In genomic region chr21:46180079-46180722, GRCh38 we compare ENCODE assay signal across 2 cellular contexts.
TF ChIP-seq lines count a peak whose summit lies in the region.

No MANE protein-coding gene starts in this region.

TF ChIP-seq in HepG2, 621 proteins besides CTCF, POLR2A, EP300 and RAD21:
- TF ChIP-seq SIX4 (CRISPR knock-in tag; IDR thresholded peaks at IDR 0.05) (no peak), ATF2 (CRISPR knock-in tag; IDR thresholded peaks at IDR 0.05) (no peak), ZNF678 (CRISPR knock-in tag; IDR thresholded peaks at IDR 0.05) (no peak), ZNF564 (CRISPR knock-in tag; IDR thresholded peaks at IDR 0.05) (no peak), GABPA (IDR thresholded peaks at IDR 0.05; ENCODE audit: low read depth, low read length) (no peak), GABPA (CRISPR knock-in tag; IDR thresholded peaks at IDR 0.05; ENCODE audit: low read depth) (no peak), ZBTB39 (CRISPR knock-in tag; IDR thresholded peaks at IDR 0.05) (no peak), XBP1 (CRISPR knock-in tag; IDR thresholded peaks at IDR 0.05) (no peak), ZNF709 (CRISPR knock-in tag; IDR thresholded peaks at IDR 0.05) (no peak), ZNF512 (CRISPR knock-in tag; IDR thresholded peaks at IDR 0.05) (no peak), CREBL2 (CRISPR knock-in tag; IDR thresholded peaks at IDR 0.05; ENCODE audit: borderline replicate concordance) (no peak)
TF ChIP-seq in HepG2: peak in this region for 0.

TF ChIP-seq in H1, 55 proteins besides CTCF, POLR2A, EP300 and RAD21:
- TF ChIP-seq NANOG (IDR thresholded peaks at IDR 0.05; ENCODE audit: insufficient read depth, low read depth, low read length, poor library complexity, severe bottlenecking) = no peak
